Comparison of ENCODE assay signal across 18 cellular contexts in genomic region chr11:33919645-33920044, GRCh38. TPM values are rescaled to one million over a fixed set of nuclear protein-coding genes. Genes with fewer than 3 reads are reported as not detected.
DNase-seq lines count a peak whose midpoint lies in the region; ATAC-seq, FAIRE-seq and TF ChIP-seq lines count a peak whose summit lies in the region.
"Had no signal": no experiment of that assay in that cellular context is flagged by ENCODE, and none has a peak within 500 bp of the region (broad histone marks: within the 10 kb centered on the region; RNA-seq: fewer than 3 reads in every experiment).

No MANE protein-coding gene starts in this region.

- BruUV-seq in GM12878 (replicated peaks; lab: Mats Ljungman, UMichigan) = no TSS peak

- peak overlapping the region; percentile 24; the same call in 1 of the 2 replicates for H2AFZ ChIP-seq in GM12878 (ENCODE audit: control insufficient read depth, low read depth, low read length)
- H2AFZ ChIP-seq: GM23248 had no signal

- WGBS in GM12878 (ENCODE audit: insufficient coverage, insufficient replicate concordance, low lambda C conversion rate, missing lambda C conversion rate) = 0% methylated on average over 1 of the region's 1 CpG

- H3K27ac ChIP-seq in GM12878 (ENCODE audit: control insufficient read depth, insufficient read depth) (no peak overlapping the region), RWPE1 (no peak overlapping the region)
- H3K27ac ChIP-seq: GM23248, SK-N-MC had no signal

- RAD21 ChIA-PET in GM12878 (lab: Charles Lee; ENCODE audit: unreplicated experiment) = interaction anchor here (0.9 to 1.0 kb wide), 2 partner anchors 14 to 24 kb away, joined by 3 read pairs; no protein-coding TSS in a partner anchor

- H3K36me3 ChIP-seq in GM12878 (ENCODE audit: control insufficient read depth in 2 of 2, insufficient read depth in 2 of 2, low read length in 1 of 2) = no peaks in the 10 kb centered on the region

- no peak for TF ChIP-seq RAD21 in GM12878 (IDR thresholded peaks at IDR 0.05; ENCODE audit: insufficient read depth, low read depth, low read length)

- peak overlapping the region; percentile 25; the same call in 1 of the 2 replicates for H3K4me2 ChIP-seq in GM12878 (ENCODE audit: control insufficient read depth, insufficient read depth)

- no peaks in the 10 kb centered on the region for H3K79me2 ChIP-seq in GM12878 (ENCODE audit: control insufficient read depth, insufficient read depth, low read length)

- no peak for ATAC-seq in GM12878

- TF ChIP-seq POLR2A in NB4 (IDR thresholded peaks at IDR 0.05; ENCODE audit: extremely low read depth, insufficient read length) (no peak), GM12878 (IDR thresholded peaks at IDR 0.05; ENCODE audit: low read depth, low read length) (no peak)

- no peak for FAIRE-seq in GM12878 (lab: Jason Lieb, UNC)

- H3K27me3 ChIP-seq in GM12878 (replicated peaks in 1 of 2; ENCODE audit: control insufficient read depth in 2 of 2, insufficient read depth in 2 of 2, low read length in 1 of 2) = no peaks in the 10 kb centered on the region

- no peak for TF ChIP-seq EP300 in GM12878 (IDR thresholded peaks at IDR 0.05; ENCODE audit: borderline replicate concordance in 1 of 2, control insufficient read depth in 1 of 2, low read depth in 2 of 2, low read length in 2 of 2)

- POLR2A ChIA-PET in GM12878 (lab: Charles Lee) (interaction anchor here (1.5 kb wide), 1 partner anchor 22 kb away, joined by 3 read pairs; no protein-coding TSS in a partner anchor), RWPE1 (lab: Yijun Ruan, JAX; ENCODE audit: low non-redundant PET) (no interaction called here)

- DNase-seq in SIG-M5 treated with dmso at 0.1 percent for 504 hours (lab: John Stamatoyannopoulos, UW; ENCODE audit: unreplicated experiment) (peak; percentile 26), SIG-M5 (lab: John Stamatoyannopoulos, UW) (no peak), NB4 (ENCODE audit: low read depth) (peak; percentile 77), GM12878 (ENCODE audit: low read depth, low spot score) (no peak), NCI-H69 (lab: John Stamatoyannopoulos, UW) (no peak), kidney tubule cell (ENCODE audit: low spot score) (no peak), RWPE1 (ENCODE audit: low spot score) (no peak)
- no peak for DNase-seq in stimulated activated CD4-positive, alpha-beta T cell treated with anti-CD3 and anti-CD28 coated beads, Interleukin-15, amount 100 ng/mL, for 24 hours
- DNase-seq: 8988T, C1 segment of cervical spinal cord, COR-L47, DMS153, GM23248, KG1, NCI-H1417, NCI-H2029, NCI-H510A had no signal

- TF ChIP-seq CTCF in NB4 (IDR thresholded peaks at IDR 0.05; ENCODE audit: low read depth, low read length) (no peak), GM12878 (IDR thresholded peaks at IDR 0.05 in 2 of 3, conservative IDR thresholded peaks at IDR 0.05 in 1 of 3; ENCODE audit: control insufficient read depth in 2 of 3, extremely low read depth in 1 of 3, insufficient read depth in 1 of 3, low read depth in 3 of 3, low read length in 3 of 3) (no peak), RWPE1 (conservative IDR thresholded peaks at IDR 0.05; ENCODE audit: low read depth) (no peak)

- SMC1A ChIA-PET in GM12878 (lab: Charles Lee; ENCODE audit: uncharacterized antibody, unreplicated experiment) = interaction anchor here (0.6 to 1.6 kb wide), 3 partner anchors 9 to 1517 kb away, joined by 3 to 5 read pairs (median 4); no protein-coding TSS in a partner anchor

- H3K9me3 ChIP-seq in GM12878 (replicated peaks; ENCODE audit: control insufficient read depth, insufficient read depth, low read length) = peaks cover 3% of the 10 kb centered on the region; the same call in 2 of the 3 replicates

- no peaks in the 10 kb centered on the region for H4K20me1 ChIP-seq in GM12878 (ENCODE audit: control insufficient read depth, insufficient read depth)

- CTCF ChIA-PET in GM12878 (lab: Yijun Ruan, JAX) = interaction anchor here (1.0 to 1.4 kb wide), 4 partner anchors 19 to 51 kb away, joined by 3 to 5 read pairs (median 3); no protein-coding TSS in a partner anchor
- CTCF ChIA-PET in RWPE1 (lab: Yijun Ruan, JAX) = interaction anchor here (0.5 to 0.6 kb wide), 4 partner anchors 48 to 1868 kb away, joined by 3 to 4 read pairs (median 3); no protein-coding TSS in a partner anchor

- intact Hi-C loops in GM12878 (cut with micrococcal nuclease; ENCODE audit: unreplicated experiment) = loop anchor here (2.0 to 5.0 kb wide), 2 partner anchors 25 to 62 kb away; no protein-coding TSS in a partner anchor

- peaks cover 18% of the 10 kb centered on the region for H3K4me1 ChIP-seq in GM12878 (ENCODE audit: control insufficient read depth, insufficient read depth, low read length)

- H3K4me3 ChIP-seq in NB4 (ENCODE audit: low read depth, low read length) = no peak overlapping the region
- no peak overlapping the region for H3K4me3 ChIP-seq in GM12878
- H3K4me3 ChIP-seq: GM23248, SK-N-MC had no signal

- in situ Hi-C loops in GM12878 (cut with MboI) = no loop called here

- H3K9ac ChIP-seq in GM12878 (ENCODE audit: control insufficient read depth, insufficient read depth, low read length) = no peak overlapping the region
- H3K9ac ChIP-seq: GM23248 had no signal

TF ChIP-seq in GM12878, 131 proteins besides CTCF, POLR2A, EP300 and RAD21:
- no peak for TF ChIP-seq DPF2 (IDR thresholded peaks at IDR 0.05)
- TF ChIP-seq HDGF (IDR thresholded peaks at IDR 0.05) = no peak
- TF ChIP-seq KDM1A (IDR thresholded peaks at IDR 0.05; ENCODE audit: borderline replicate concordance) = no peak
- no peak for TF ChIP-seq ZNF24 (IDR thresholded peaks at IDR 0.05)
- TF ChIP-seq ZNF274 (IDR thresholded peaks at IDR 0.05; ENCODE audit: insufficient read depth, insufficient read length) = no peak
- no peak for TF ChIP-seq NFYA (IDR thresholded peaks at IDR 0.05; ENCODE audit: borderline replicate concordance, low read depth, low read length)
- TF ChIP-seq FOS (IDR thresholded peaks at IDR 0.05; ENCODE audit: borderline replicate concordance, extremely low read depth, insufficient read length) = no peak
- 0 out of 2 replicates have a peak, but pooled peaks have one; percentile 46 for TF ChIP-seq SPI1 (IDR thresholded peaks at IDR 0.05; ENCODE audit: borderline replicate concordance, insufficient read depth, low read depth, low read length)
- TF ChIP-seq SRF (IDR thresholded peaks at IDR 0.05; ENCODE audit: low read depth in 2 of 2, low read length in 2 of 2) = no peak

RNA-seq across cellular contexts. Expression of gene LMO2, which starts 27.8 kb away (rescaled TPM):
- total RNA-seq in GM12878 (2013; cell fraction: nucleolus; rRNA removed) = not detected in 2 replicates
- total RNA-seq in GM12878 (2014; rRNA removed) (0.98 and 1.7 TPM in 2 replicates), GM12878 (2014; rRNA removed; fragmentation: Illumina TruSeq; extraction: Trizol) (1.0 and 1.2 TPM in 2 replicates), GM12878 (2021) (0.98 and 1.7 TPM in 2 replicates)
- polyA plus RNA-seq in GM12878 (2011; ENCODE audit: low read depth) = 4.0 TPM
- polyA plus RNA-seq in GM12878 (2011; rRNA removed) (1.1 TPM in 2 replicates), GM12878 (2014; fragmentation: Illumina TruSeq; extraction: Trizol) (1.4 and 1.9 TPM in 2 replicates), GM12878 (2014; fragmentation: Nextera tagmentation; extraction: Ambion mirVana) (under 1 TPM; 0.29 to 0.47 TPM), GM12878 (2014; rRNA removed) (1.7 TPM in 2 replicates), GM12878 (2016; fragmentation: Nextera tagmentation; extraction: Ambion mirVana) (under 1 TPM in 1 of 2 experiments, not detected in 1; 0.37 TPM)
- 0.42 and 0.53 TPM in 2 replicates for polyA plus RNA-seq in GM12878 (2011; cell fraction: cytosol; rRNA removed)
- polyA plus RNA-seq in GM12878 (2011; cell fraction: nucleus; rRNA removed) = 0.24 and 0.25 TPM in 2 replicates
- 4.1 and 7.5 TPM in 2 replicates for polyA plus RNA-seq in GM12878 (2012)
- 0.37 and 0.88 TPM in 2 replicates for polyA minus RNA-seq in GM12878 (2011; rRNA and poly(A)+ RNA removed)
- not detected in 2 replicates for polyA minus RNA-seq in GM12878 (2011; cell fraction: cytosol; rRNA and poly(A)+ RNA removed)
- polyA minus RNA-seq in GM12878 (2011; cell fraction: nucleus; rRNA and poly(A)+ RNA removed) = 0.12 and 0.48 TPM in 2 replicates
- total RNA-seq: GM23248 had no signal
- polyA plus RNA-seq: GM23248 had no signal

Comparison
In these comparisons a context has a peak if more than half of its experiments do, and no peak if none do; other contexts are left out.
1. DNase-seq: peak in SIG-M5 treated with dmso at 0.1 percent for 504 hours (single experiment) and NB4 (single experiment); none in SIG-M5 (single experiment), GM12878 (single experiment), NCI-H69 (single experiment), kidney tubule cell (single experiment), RWPE1 (single experiment) and stimulated activated CD4-positive, alpha-beta T cell treated with anti-CD3 and anti-CD28 coated beads, Interleukin-15, amount 100 ng/mL, for 24 hours (single experiment).